In the genomic region with DNA sequence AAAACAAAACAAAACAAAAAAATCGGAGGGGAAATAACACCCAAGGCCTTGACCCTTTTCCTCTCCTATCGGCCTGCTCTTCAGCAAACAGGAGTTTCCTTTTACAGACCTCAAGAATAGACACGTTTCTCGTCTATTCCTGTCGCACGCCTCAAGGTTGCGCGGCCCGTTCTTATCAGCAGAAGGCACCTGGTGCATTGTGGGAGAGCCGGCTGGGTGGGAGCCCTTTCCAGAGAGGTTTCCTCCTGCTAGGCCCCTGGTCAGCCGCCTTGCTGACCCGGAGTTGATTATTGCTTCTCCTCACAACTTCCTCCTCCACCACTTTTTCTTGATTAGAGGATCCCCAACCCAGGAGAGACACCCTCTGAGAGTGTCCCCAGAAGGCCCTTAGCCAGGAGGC, we compare ENCODE assay signal across 22 cellular contexts.
"Had no signal": no experiment of that assay in that cellular context is flagged by ENCODE, and none has a peak within 500 bp of the region (broad histone marks: within the 10 kb centered on the region; RNA-seq: fewer than 3 reads in every experiment).

No MANE protein-coding gene starts in this region.

- H3K4me3 ChIP-seq: ascending aorta, esophagus muscularis mucosa, hepatocyte, transverse colon had no signal

- H3K9ac ChIP-seq: parathyroid adenoma had no signal

- H2AFZ ChIP-seq: hepatocyte, parathyroid adenoma had no signal

- H3K36me3 ChIP-seq: ascending aorta, esophagus muscularis mucosa, transverse colon had no signal

- H3K36me3 Mint-ChIP-seq: mesothelial cell of epicardium had no signal

- H3K79me2 ChIP-seq: hepatocyte, parathyroid adenoma had no signal

- H3K9me3 Mint-ChIP-seq: activated T-helper 17 cell treated with anti-CD3 and anti-CD28 coated beads, Interleukin-2, amount 50 U/mL, for 72 hours had no signal

- H3K4me1 ChIP-seq: ascending aorta, parathyroid adenoma, transverse colon had no signal

- H3K4me2 ChIP-seq: hepatocyte had no signal

- DNase-seq: activated CD4-positive, alpha-beta T cell treated with anti-CD3 and anti-CD28 coated beads, Interleukin-2, amount 50 U/mL, for 1 hour; activated CD8-positive, alpha-beta memory T cell treated with anti-CD3 and anti-CD28 coated beads for 24 hours; activated naive CD4-positive, alpha-beta T cell treated with Interleukin-2 at 50 U/mL for 16 hours; activated naive CD8-positive, alpha-beta T cell treated with anti-CD3 and anti-CD28 coated beads, Interleukin-2, amount 50 U/mL, for 24 hours; islet precursor cell; left ventricle myocardium superior; retina; stimulated activated CD4-positive, alpha-beta T cell treated with anti-CD3 and anti-CD28 coated beads, Interleukin-15, amount 100 ng/mL, for 24 hours; stimulated activated CD4-positive, alpha-beta T cell treated with anti-CD3 and anti-CD28 coated beads, Interleukin-4, amount 100 ng/mL, for 24 hours; stimulated activated naive CD4-positive, alpha-beta T cell; substantia nigra; T-helper 2 cell; transverse colon had no signal

- H3K27ac Mint-ChIP-seq: activated naive CD8-positive, alpha-beta T cell treated with anti-CD3 and anti-CD28 coated beads, Interleukin-2, amount 50 U/mL, for 24 hours; activated T-helper 17 cell treated with anti-CD3 and anti-CD28 coated beads, Interleukin-2, amount 50 U/mL, for 72 hours; mesothelial cell of epicardium had no signal

- FAIRE-seq: bronchial epithelial cell, TTC549 had no signal

- H3K4me1 Mint-ChIP-seq: activated T-helper 17 cell treated with anti-CD3 and anti-CD28 coated beads, Interleukin-2, amount 50 U/mL, for 72 hours had no signal

- H3K9me3 ChIP-seq: ascending aorta, esophagus muscularis mucosa, transverse colon had no signal

- ATAC-seq: activated CD4-positive, CD25-positive, alpha-beta regulatory T cell treated with anti-CD3 and anti-CD28 coated beads, Interleukin-2, amount 50 U/mL, for 24 hours; activated naive CD8-positive, alpha-beta T cell treated with anti-CD3 and anti-CD28 coated beads, Interleukin-2, amount 50 U/mL, for 24 hours; activated T-helper 17 cell treated with anti-CD3 and anti-CD28 coated beads, Interleukin-2, amount 50 U/mL, for 72 hours; left ventricle myocardium superior had no signal

- H3K27ac ChIP-seq: ascending aorta, esophagus muscularis mucosa, hepatocyte, parathyroid adenoma, transverse colon had no signal

- H3K27me3 ChIP-seq: ascending aorta, esophagus muscularis mucosa, hepatocyte had no signal

- H3K4me3 Mint-ChIP-seq: activated naive CD8-positive, alpha-beta T cell treated with anti-CD3 and anti-CD28 coated beads, Interleukin-2, amount 50 U/mL, for 24 hours; activated T-helper 17 cell treated with anti-CD3 and anti-CD28 coated beads, Interleukin-2, amount 50 U/mL, for 72 hours; mesothelial cell of epicardium had no signal
